ENCODE assay signal across 35 cellular contexts in genomic region chr20:43165611-43166010, GRCh38. TPM values are rescaled to one million over a fixed set of nuclear protein-coding genes. Genes with fewer than 3 reads are reported as not detected.
"Had no signal": no experiment of that assay in that cellular context is flagged by ENCODE, and none has a peak within 500 bp of the region (broad histone marks: within the 10 kb centered on the region; RNA-seq: fewer than 3 reads in every experiment).

No MANE protein-coding gene starts in this region.

- H3K36me3 ChIP-seq: adrenal gland, brain microvascular endothelial cell, breast epithelium had no signal

- H3K4me1 ChIP-seq: adrenal gland, body of pancreas, breast epithelium had no signal

- H3K4me3 ChIP-seq: adrenal gland, body of pancreas, breast epithelium had no signal

- H3K27ac ChIP-seq: adrenal gland, body of pancreas, brain microvascular endothelial cell, breast epithelium, VCaP had no signal

- H3K9me3 ChIP-seq: adrenal gland, body of pancreas, breast epithelium had no signal

- DNase-seq: activated B cell treated with CpG ODN at 0.5 μM for 24 hours; activated CD4-positive, alpha-beta memory T cell treated with anti-CD3 and anti-CD28 coated beads for 36 hours; activated CD4-positive, alpha-beta T cell treated with anti-CD3 and anti-CD28 coated beads for 4 hours; activated CD4-positive, alpha-beta T cell treated with anti-CD3 and anti-CD28 coated beads, Interleukin-2, amount 10 ng/mL, durations not matched to agents 24 days and 14 days; activated CD4-positive, alpha-beta T cell treated with anti-CD3 and anti-CD28 coated beads, Interleukin-2, amount 50 U/mL, for 1 hour; activated CD4-positive, alpha-beta T cell treated with anti-CD3 and anti-CD28 coated beads, Interleukin-2, amount 50 U/mL, for 4 hours; activated CD4-positive, CD25-positive, alpha-beta regulatory T cell treated with anti-CD3 and anti-CD28 coated beads, Interleukin-2, amount 50 U/mL, for 72 hours; activated CD8-positive, alpha-beta memory T cell treated with anti-CD3 and anti-CD28 coated beads, Interleukin-2, amount 50 U/mL, for 4 hours; activated CD8-positive, alpha-beta T cell treated with anti-CD3 and anti-CD28 coated beads for 36 hours; activated effector memory CD4-positive, alpha-beta T cell treated with anti-CD3 and anti-CD28 coated beads, Interleukin-2, amount 50 U/mL, for 16 hours; activated gamma-delta T cell treated with Interleukin-2 at 50 U/mL for 16 hours; activated naive CD4-positive, alpha-beta T cell; activated naive CD4-positive, alpha-beta T cell treated with anti-CD3 and anti-CD28 coated beads for 36 hours; activated naive CD4-positive, alpha-beta T cell treated with anti-CD3 and anti-CD28 coated beads, Interleukin-2, amount 50 U/mL, for 16 hours; activated naive CD8-positive, alpha-beta T cell treated with anti-CD3 and anti-CD28 coated beads for 36 hours; activated T-cell treated with anti-CD3 and anti-CD28 coated beads for 4 hours; activated T-cell treated with anti-CD3 and anti-CD28 coated beads, Interleukin-2, amount 50 U/mL, for 1 hour; activated T-cell treated with anti-CD3 and anti-CD28 coated beads, Interleukin-2, amount 50 U/mL, for 4 hours; activated T-cell treated with anti-CD3 and anti-CD28 coated beads, Interleukin-2, amount 50 U/mL, for 72 hours; adrenal gland; amniotic stem cell; aorta; body of pancreas; brain microvascular endothelial cell; central memory CD4-positive, alpha-beta T cell; T-helper 2 cell; T-helper 9 cell had no signal

- FAIRE-seq: astrocyte, TTC549 had no signal

- H3K27me3 ChIP-seq: adrenal gland, body of pancreas, brain microvascular endothelial cell, breast epithelium had no signal

- ATAC-seq: activated CD8-positive, alpha-beta T cell treated with anti-CD3 and anti-CD28 coated beads for 36 hours; activated naive CD4-positive, alpha-beta T cell treated with anti-CD3 and anti-CD28 coated beads, Interleukin-2, amount 50 U/mL, for 72 hours; activated T-cell treated with anti-CD3 and anti-CD28 coated beads, Interleukin-2, amount 50 U/mL, for 4 hours; activated T-cell treated with anti-CD3 and anti-CD28 coated beads, Interleukin-2, amount 50 U/mL, for 72 hours; activated T-helper 17 cell treated with anti-CD3 and anti-CD28 coated beads, Interleukin-2, amount 50 U/mL, for 72 hours; body of pancreas had no signal

RNA-seq across cellular contexts. Expression of gene PTPRT, which starts 24.1 kb away (rescaled TPM):
- total RNA-seq: activated B cell treated with CpG ODN at 0.5 μM for 24 hours; activated CD4-positive, alpha-beta memory T cell treated with anti-CD3 and anti-CD28 coated beads for 36 hours; activated CD4-positive, alpha-beta T cell treated with anti-CD3 and anti-CD28 coated beads, Interleukin-2, amount 10 ng/mL, durations not matched to agents 24 days and 14 days; activated CD8-positive, alpha-beta memory T cell treated with anti-CD3 and anti-CD28 coated beads for 36 hours; activated CD8-positive, alpha-beta T cell treated with anti-CD3 and anti-CD28 coated beads for 36 hours; activated naive CD4-positive, alpha-beta T cell treated with anti-CD3 and anti-CD28 coated beads for 36 hours; activated naive CD4-positive, alpha-beta T cell treated with anti-CD3 and anti-CD28 coated beads, Interleukin-2, amount 50 U/mL, for 72 hours; activated naive CD8-positive, alpha-beta T cell treated with anti-CD3 and anti-CD28 coated beads for 36 hours; activated T-cell treated with anti-CD3 and anti-CD28 coated beads, Interleukin-2, amount 50 U/mL, for 4 hours; activated T-cell treated with anti-CD3 and anti-CD28 coated beads, Interleukin-2, amount 50 U/mL, for 72 hours; activated T-helper 1 cell treated with anti-CD3 and anti-CD28 coated beads, Interleukin-12 subunit alpha, Interleukin-12 subunit beta, Interleukin-2, Interleukin-4 antibody, amounts not matched to agents 30 ng/mL and 10 ng/mL and 1 ng/mL, durations not matched to agents 14 hours and 24 hours and 36 hours; activated T-helper 17 cell treated with anti-CD3 and anti-CD28 coated beads, Interleukin-2, amount 50 U/mL, for 72 hours had no signal
